ENCODE assay signal across 18 cellular contexts in the genomic region with DNA sequence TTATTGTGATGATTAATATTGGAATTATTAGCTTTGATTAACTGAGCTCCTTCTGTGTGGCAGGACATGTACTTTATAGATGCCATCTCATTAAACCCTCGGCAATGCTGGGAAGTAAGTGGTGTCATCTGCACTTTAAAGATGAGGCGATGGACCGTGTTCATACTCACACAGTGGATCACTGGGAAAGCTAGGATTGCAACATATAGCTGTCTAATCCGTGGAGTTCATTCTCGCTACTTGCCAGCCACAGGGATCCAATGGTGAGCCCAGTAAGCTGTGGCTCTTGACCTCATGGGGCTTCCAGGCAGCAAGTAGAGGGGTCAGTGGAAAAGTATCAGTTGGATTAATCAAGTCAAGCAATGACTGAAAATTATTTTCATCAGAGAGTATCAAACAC.
"Had no signal": no experiment of that assay in that cellular context is flagged by ENCODE, and none has a peak within 500 bp of the region (broad histone marks: within the 10 kb centered on the region; RNA-seq: fewer than 3 reads in every experiment).

No MANE protein-coding gene starts in this region.

- H3K27ac ChIP-seq: KMS-11, SJSA1, SK-N-MC had no signal

- H3K36me3 ChIP-seq: SJSA1 had no signal

- FAIRE-seq: RCC 7860 had no signal

- H3K4me1 ChIP-seq: SJSA1 had no signal

- DNase-seq: NCI-H1048, NCI-H1105, NCI-H1436 treated with DMSO at 0.1 percent for 48 hours, NCI-H1694, NCI-H1930, NCI-H2107, NCI-H226, NCI-H446, NCI-H510A, NCI-H524 treated with DMSO at 0.1 percent for 48 hours, NCI-H774, Right ventricle myocardium superior, SIG-M5 had no signal

- H3K9me3 ChIP-seq: SJSA1 had no signal

- H3K9ac ChIP-seq: KMS-11 had no signal

- H3K27me3 ChIP-seq: SJSA1 had no signal

- H3K4me3 ChIP-seq: K562, SJSA1, SK-N-MC had no signal

- H3K4me2 ChIP-seq: KMS-11 had no signal
